ENCODE assay signal across 1 cellular context in the genomic region with DNA sequence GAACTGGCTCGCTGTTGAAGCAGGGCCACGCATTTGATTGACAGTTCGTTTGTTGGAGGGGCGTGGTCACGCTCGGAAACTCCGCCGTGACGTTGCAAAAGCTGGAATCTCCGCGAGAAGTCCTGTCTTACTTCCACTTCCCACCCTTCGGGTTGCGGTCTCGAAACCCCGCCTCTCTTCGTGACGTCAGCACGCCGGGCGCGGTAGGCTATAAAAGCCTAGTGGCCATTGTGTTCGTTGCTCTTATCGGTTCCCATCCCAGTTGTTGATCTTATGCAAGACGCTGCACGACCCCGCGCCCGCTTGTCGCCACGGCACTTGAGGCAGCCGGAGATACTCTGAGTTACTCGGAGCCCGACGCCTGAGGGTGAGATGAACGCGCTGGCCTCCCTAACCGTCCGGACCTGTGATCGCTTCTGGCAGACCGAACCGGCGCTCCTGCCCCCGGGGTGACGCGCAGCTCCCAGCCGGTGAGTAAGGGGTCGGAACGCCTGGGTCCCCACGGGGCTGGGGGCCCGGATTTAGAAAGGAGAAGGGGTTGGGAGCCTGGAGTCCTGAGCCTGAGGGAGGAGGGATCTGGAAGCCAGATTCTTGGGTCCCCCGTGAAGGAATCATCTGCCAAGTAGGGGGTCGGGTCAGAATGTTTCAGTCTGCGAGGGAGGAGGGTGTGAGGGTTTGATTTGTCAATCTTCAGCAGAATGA.
TF ChIP-seq lines count a peak whose summit lies in the region.

Gene PPP1R15A (plus strand): TSS at position 240 of the 702 bp plus-strand sequence. CDS start 813 bp downstream, outside the sequence.

TF ChIP-seq in GM12878, 131 proteins besides CTCF, POLR2A, EP300 and RAD21 (continued from another document):
- no peak for TF ChIP-seq CUX1 (IDR thresholded peaks at IDR 0.05; ENCODE audit: insufficient replicate concordance, low read depth, low read length)
- TF ChIP-seq, protein P1, sequence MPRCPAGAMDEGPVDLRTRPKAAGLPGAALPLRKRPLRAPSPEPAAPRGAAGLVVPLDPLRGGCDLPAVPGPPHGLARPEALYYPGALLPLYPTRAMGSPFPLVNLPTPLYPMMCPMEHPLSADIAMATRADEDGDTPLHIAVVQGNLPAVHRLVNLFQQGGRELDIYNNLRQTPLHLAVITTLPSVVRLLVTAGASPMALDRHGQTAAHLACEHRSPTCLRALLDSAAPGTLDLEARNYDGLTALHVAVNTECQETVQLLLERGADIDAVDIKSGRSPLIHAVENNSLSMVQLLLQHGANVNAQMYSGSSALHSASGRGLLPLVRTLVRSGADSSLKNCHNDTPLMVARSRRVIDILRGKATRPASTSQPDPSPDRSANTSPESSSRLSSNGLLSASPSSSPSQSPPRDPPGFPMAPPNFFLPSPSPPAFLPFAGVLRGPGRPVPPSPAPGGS (IDR thresholded peaks at IDR 0.05; ENCODE audit: borderline replicate concordance, insufficient read depth, low read depth, low read length, poor library complexity, severe bottlenecking) = no peak
- TF ChIP-seq SIN3A (IDR thresholded peaks at IDR 0.05; ENCODE audit: low read depth, low read length) = peak; percentile 71; the same call in 1 of the 2 replicates
- TF ChIP-seq, protein P2, sequence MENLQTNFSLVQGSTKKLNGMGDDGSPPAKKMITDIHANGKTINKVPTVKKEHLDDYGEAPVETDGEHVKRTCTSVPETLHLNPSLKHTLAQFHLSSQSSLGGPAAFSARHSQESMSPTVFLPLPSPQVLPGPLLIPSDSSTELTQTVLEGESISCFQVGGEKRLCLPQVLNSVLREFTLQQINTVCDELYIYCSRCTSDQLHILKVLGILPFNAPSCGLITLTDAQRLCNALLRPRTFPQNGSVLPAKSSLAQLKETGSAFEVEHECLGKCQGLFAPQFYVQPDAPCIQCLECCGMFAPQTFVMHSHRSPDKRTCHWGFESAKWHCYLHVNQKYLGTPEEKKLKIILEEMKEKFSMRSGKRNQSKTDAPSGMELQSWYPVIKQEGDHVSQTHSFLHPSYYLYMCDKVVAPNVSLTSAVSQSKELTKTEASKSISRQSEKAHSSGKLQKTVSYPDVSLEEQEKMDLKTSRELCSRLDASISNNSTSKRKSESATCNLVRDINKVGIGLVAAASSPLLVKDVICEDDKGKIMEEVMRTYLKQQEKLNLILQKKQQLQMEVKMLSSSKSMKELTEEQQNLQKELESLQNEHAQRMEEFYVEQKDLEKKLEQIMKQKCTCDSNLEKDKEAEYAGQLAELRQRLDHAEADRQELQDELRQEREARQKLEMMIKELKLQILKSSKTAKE (IDR thresholded peaks at IDR 0.05; ENCODE audit: low read depth, poor library complexity, severe bottlenecking) = peak; percentile 10
- no peak for TF ChIP-seq ZBTB4 (CRISPR knock-in tag; IDR thresholded peaks at IDR 0.05)
- no peak for TF ChIP-seq NFYA (IDR thresholded peaks at IDR 0.05; ENCODE audit: borderline replicate concordance, low read depth, low read length)
- TF ChIP-seq, protein P3, sequence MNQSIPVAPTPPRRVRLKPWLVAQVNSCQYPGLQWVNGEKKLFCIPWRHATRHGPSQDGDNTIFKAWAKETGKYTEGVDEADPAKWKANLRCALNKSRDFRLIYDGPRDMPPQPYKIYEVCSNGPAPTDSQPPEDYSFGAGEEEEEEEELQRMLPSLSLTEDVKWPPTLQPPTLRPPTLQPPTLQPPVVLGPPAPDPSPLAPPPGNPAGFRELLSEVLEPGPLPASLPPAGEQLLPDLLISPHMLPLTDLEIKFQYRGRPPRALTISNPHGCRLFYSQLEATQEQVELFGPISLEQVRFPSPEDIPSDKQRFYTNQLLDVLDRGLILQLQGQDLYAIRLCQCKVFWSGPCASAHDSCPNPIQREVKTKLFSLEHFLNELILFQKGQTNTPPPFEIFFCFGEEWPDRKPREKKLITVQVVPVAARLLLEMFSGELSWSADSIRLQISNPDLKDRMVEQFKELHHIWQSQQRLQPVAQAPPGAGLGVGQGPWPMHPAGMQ (IDR thresholded peaks at IDR 0.05; ENCODE audit: borderline replicate concordance) = no peak
- TF ChIP-seq RELB (IDR thresholded peaks at IDR 0.05; ENCODE audit: low read depth) = 0 out of 2 replicates have a peak, but pooled peaks have one; percentile 39
- peak; percentile 94 for TF ChIP-seq TAF1 (IDR thresholded peaks at IDR 0.05; ENCODE audit: borderline replicate concordance, low read depth, low read length)
